ENCODE assay signal across 8 cellular contexts in genomic region chr17:36947922-36948716, GRCh38. TPM values are rescaled to one million over a fixed set of nuclear protein-coding genes. Genes with fewer than 3 reads are reported as not detected.
DNase-seq lines count a peak whose midpoint lies in the region; TF ChIP-seq lines count a peak whose summit lies in the region.

No MANE protein-coding gene starts in this region.

- peak overlapping the region; percentile 71 to 99 for H3K27ac ChIP-seq in coronary artery
- peak overlapping the region; percentile 63 for H3K27ac ChIP-seq in muscle layer of duodenum (ENCODE audit: low read length)

- H3K9me3 Mint-ChIP-seq in activated CD4-positive, alpha-beta T cell treated with anti-CD3 and anti-CD28 coated beads, Interleukin-2, amount 10 ng/mL, durations not matched to agents 7 days and 5 days: no peaks in the 10 kb centered on the region

- peak overlapping the region; percentile 99 for H3K4me3 ChIP-seq in coronary artery
- H3K4me3 ChIP-seq in muscle layer of duodenum (ENCODE audit: low read depth in 1 of 2, low read length in 2 of 2): peak overlapping the region; percentile 83 to 86

- H3K4me1 Mint-ChIP-seq in activated CD4-positive, alpha-beta T cell treated with anti-CD3 and anti-CD28 coated beads, Interleukin-2, amount 10 ng/mL, durations not matched to agents 7 days and 5 days: peaks cover 49% of the 10 kb centered on the region

- H3K27me3 Mint-ChIP-seq in activated CD4-positive, alpha-beta T cell treated with anti-CD3 and anti-CD28 coated beads, Interleukin-2, amount 10 ng/mL, durations not matched to agents 7 days and 5 days: peaks cover 45% of the 10 kb centered on the region

- POLR2A ChIA-PET in activated CD4-positive, alpha-beta T cell treated with anti-CD3 and anti-CD28 coated beads, Interleukin-2, amount 10 ng/mL, durations not matched to agents 7 days and 5 days (lab: Charles Lee): no interaction called here

- H3K9me3 ChIP-seq in muscle layer of duodenum (ENCODE audit: control insufficient read depth in 1 of 2, low read length in 2 of 2): no peaks in the 10 kb centered on the region

- H3K4me3 Mint-ChIP-seq in activated CD4-positive, alpha-beta T cell treated with anti-CD3 and anti-CD28 coated beads, Interleukin-2, amount 10 ng/mL, durations not matched to agents 7 days and 5 days: peak overlapping the region; percentile 95

- H3K27ac Mint-ChIP-seq in activated CD4-positive, alpha-beta T cell treated with anti-CD3 and anti-CD28 coated beads, Interleukin-2, amount 10 ng/mL, durations not matched to agents 7 days and 5 days: peak overlapping the region; percentile 96

- no peak for TF ChIP-seq CTCF in coronary artery (IDR thresholded peaks at IDR 0.05)

- peaks cover 41% of the 10 kb centered on the region for H3K27me3 ChIP-seq in muscle layer of duodenum (ENCODE audit: low read depth, low read length)

- no peak for DNase-seq in activated CD4-positive, alpha-beta T cell treated with anti-CD3 and anti-CD28 coated beads, Interleukin-2, amount 10 ng/mL, durations not matched to agents 7 days and 5 days
- no peak for DNase-seq in activated CD4-positive, alpha-beta T cell treated with anti-CD3 and anti-CD28 coated beads, Interleukin-2, amount 50 U/mL, for 1 hour
- DNase-seq in NCI-H2196 treated with DMSO at 0.1 percent for 48 hours (lab: John Stamatoyannopoulos, UW; ENCODE audit: unreplicated experiment): peak; percentile 50
- no peak for DNase-seq in coronary artery (ENCODE audit: low spot score)
- DNase-seq in ureter (ENCODE audit: low spot score): no peak
- DNase-seq in activated effector memory CD4-positive, alpha-beta T cell treated with Interleukin-2 at 50 U/mL for 16 hours: no peak
- no peak for DNase-seq in NOMO-1 treated with DMSO at 0.1 percent for 48 hours (lab: John Stamatoyannopoulos, UW; ENCODE audit: unreplicated experiment)

- peaks cover 3 to 13% of the 10 kb centered on the region in 2 donors for H3K36me3 ChIP-seq in muscle layer of duodenum (ENCODE audit: control insufficient read depth in 1 of 2, insufficient read depth in 2 of 2, low read length in 2 of 2)

- H3K36me3 Mint-ChIP-seq in activated CD4-positive, alpha-beta T cell treated with anti-CD3 and anti-CD28 coated beads, Interleukin-2, amount 10 ng/mL, durations not matched to agents 7 days and 5 days (ENCODE audit: low read depth): peaks cover 34% of the 10 kb centered on the region

- CTCF ChIA-PET in activated CD4-positive, alpha-beta T cell treated with anti-CD3 and anti-CD28 coated beads, Interleukin-2, amount 10 ng/mL, durations not matched to agents 7 days and 5 days (lab: Charles Lee): interaction anchor here (1.2 kb wide), 1 partner anchor 10 kb away, joined by 3 read pairs; no protein-coding TSS in a partner anchor

- H3K4me1 ChIP-seq in muscle layer of duodenum (ENCODE audit: control insufficient read depth in 1 of 2, insufficient read depth in 2 of 2, low read length in 2 of 2): peaks cover 4 to 10% of the 10 kb centered on the region in 2 donors

RNA-seq across cellular contexts. Expression of gene AATF, which starts 0.6 kb away (rescaled TPM):
- total RNA-seq in activated CD4-positive, alpha-beta T cell treated with anti-CD3 and anti-CD28 coated beads, Interleukin-2, amount 10 ng/mL, durations not matched to agents 7 days and 5 days: 10 to 100 TPM; 79.6 to 83.6 TPM
- total RNA-seq in ureter: 48.7 TPM

RNA-seq across cellular contexts. Expression of gene LHX1, which starts 10.8 kb away (rescaled TPM):
- total RNA-seq in activated CD4-positive, alpha-beta T cell treated with anti-CD3 and anti-CD28 coated beads, Interleukin-2, amount 10 ng/mL, durations not matched to agents 7 days and 5 days: not detected
- total RNA-seq in ureter: not detected
